In genomic region chr5:72611111-72611724, GRCh38 we compare ENCODE assay signal across 8 cellular contexts.
DNase-seq lines count a peak whose midpoint lies in the region; ATAC-seq and TF ChIP-seq lines count a peak whose summit lies in the region.

No MANE protein-coding gene starts in this region.

- no peaks in the 10 kb centered on the region for H3K27me3 ChIP-seq in dorsolateral prefrontal cortex

- intact Hi-C loops in dorsolateral prefrontal cortex (cut with DNase I) = loop anchor here (1.0 to 5.0 kb wide), 4 partner anchors 99 to 346 kb away; partner anchors contain the start of genes TNPO1 (in 2 of the 2) and FCHO2 (in 1 of the 2)
- intact Hi-C loops in lower leg skin (cut with DNase I; ENCODE audit: low total_unique reads) = loop anchor here (10.0 kb wide), 1 partner anchor 214 kb away; no protein-coding TSS in a partner anchor

- ATAC-seq in HG02943 (IDR thresholded peaks at IDR 0.05; ENCODE audit: low read depth, unreplicated experiment) (peak; percentile 59), GM21825 (IDR thresholded peaks at IDR 0.05; ENCODE audit: unreplicated experiment) (no peak)

- TF ChIP-seq CTCF in dorsolateral prefrontal cortex (IDR thresholded peaks at IDR 0.05 in 54 of 56, conservative IDR thresholded peaks at IDR 0.05 in 2 of 56; ENCODE audit: low read depth in 1 of 56, partially characterized antibody in 56 of 56) = peak; percentile 82 to 98 (median 94)
- peak in 1 of 3 donors; percentile 44 for TF ChIP-seq CTCF in lower leg skin (IDR thresholded peaks at IDR 0.05)

- TF ChIP-seq POLR2A in lower leg skin (IDR thresholded peaks at IDR 0.05) = no peak

- peak overlapping the region in 50 of 59 donors; percentile 2 to 59 (median 27) for H3K4me3 ChIP-seq in dorsolateral prefrontal cortex
- no peak overlapping the region for H3K4me3 ChIP-seq in lower leg skin (ENCODE audit: low read depth, poor library complexity, severe bottlenecking)

- H3K27ac ChIP-seq in dorsolateral prefrontal cortex = peak overlapping the region in 56 of 59 donors; percentile 5 to 89 (median 72)

- DNase-seq in GDM1 (lab: John Stamatoyannopoulos, UW) (peak; percentile 18), NCI-H345 treated with DMSO at 0.1 percent for 48 hours (lab: John Stamatoyannopoulos, UW; ENCODE audit: unreplicated experiment) (peak; percentile 33), dorsolateral prefrontal cortex (peak; percentile 71 to 91 (median 86)), lower leg skin (ENCODE audit: low spot score in 2 of 2) (peak; percentile 45 to 91)
- peak; percentile 14 to 20 for DNase-seq in activated CD4-positive, alpha-beta T cell treated with anti-CD3 and anti-CD28 coated beads for 24 hours (ENCODE audit: low read depth in 2 of 2)
- DNase-seq in stimulated activated CD8-positive, alpha-beta memory T cell treated with anti-CD3 and anti-CD28 coated beads, Interleukin-12 subunit alpha, Interleukin-12 subunit beta, amount 100 ng/mL, for 1 hour (ENCODE audit: low read depth) = peak; percentile 22

- 24 to 25% methylated on average over 7 of the region's 7 CpGs for WGBS in lower leg skin, 2 donors

Comparison
In these comparisons a context has a peak if more than half of its experiments do, and no peak if none do; other contexts are left out.
1. DNase-seq: peak in every context shown above with its lines; median percentile 86 in dorsolateral prefrontal cortex; 68 in lower leg skin; 33 in NCI-H345 treated with DMSO at 0.1 percent for 48 hours; 22 in stimulated activated CD8-positive, alpha-beta memory T cell treated with anti-CD3 and anti-CD28 coated beads, Interleukin-12 subunit alpha, Interleukin-12 subunit beta, amount 100 ng/mL, for 1 hour; 18 in GDM1; 17 in activated CD4-positive, alpha-beta T cell treated with anti-CD3 and anti-CD28 coated beads for 24 hours.